Comparison of ENCODE assay signal across 8 cellular contexts in genomic region chr17:42659932-42660274, GRCh38. TPM values are rescaled to one million over a fixed set of nuclear protein-coding genes. Genes with fewer than 3 reads are reported as not detected.
DNase-seq lines count a peak whose midpoint lies in the region; ATAC-seq, FAIRE-seq and TF ChIP-seq lines count a peak whose summit lies in the region.
"Not testable (repeated sequence)": the region's sequence is repeated elsewhere in the genome, so short reads cannot be mapped to it uniquely, and the experiment has no call there.

No MANE protein-coding gene starts in this region.

- H3K9me3 Mint-ChIP-seq in astrocyte (ENCODE audit: unreplicated experiment); immature natural killer cell; neural progenitor cell; stimulated activated naive CD8-positive, alpha-beta T cell treated with anti-CD3 and anti-CD28 coated beads, Interleukin-15, amount 100 ng/mL, for 72 hours: not testable (repeated sequence)

- H3K4me3 ChIP-seq in BE2C (ENCODE audit: low read depth, low read length) (peak overlapping the region; percentile 76), HUES6 (ENCODE audit: low read depth, low read length) (peak overlapping the region; percentile 77), astrocyte (ENCODE audit: insufficient read depth, low read depth, low read length) (peak overlapping the region; percentile 63), neural progenitor cell (peak overlapping the region; percentile 61)

- not testable (repeated sequence) for H4K20me1 ChIP-seq in astrocyte (ENCODE audit: insufficient read depth, low read length); neural progenitor cell (ENCODE audit: low read depth)

- peak overlapping the region; percentile 91 for H3K4me2 ChIP-seq in astrocyte (ENCODE audit: low read length)
- peak overlapping the region; percentile 86 for H3K4me2 ChIP-seq in neural progenitor cell

- peak overlapping the region; percentile 89 for H3K4me3 Mint-ChIP-seq in T-helper 17 cell
- H3K4me3 Mint-ChIP-seq in astrocyte (ENCODE audit: unreplicated experiment) = peak overlapping the region; percentile 86
- H3K4me3 Mint-ChIP-seq in immature natural killer cell = peak overlapping the region; percentile 28 to 92 (median 86)
- H3K4me3 Mint-ChIP-seq in neural progenitor cell = peak overlapping the region; percentile 91
- peak overlapping the region; percentile 93 to 95 for H3K4me3 Mint-ChIP-seq in stimulated activated naive CD8-positive, alpha-beta T cell treated with anti-CD3 and anti-CD28 coated beads, Interleukin-15, amount 100 ng/mL, for 72 hours

- not testable (repeated sequence) for H3K79me2 ChIP-seq in astrocyte (ENCODE audit: insufficient read depth, low read length); neural progenitor cell (ENCODE audit: low read depth)

- FAIRE-seq in astrocyte (lab: Jason Lieb, UNC) = not testable (repeated sequence)

- not testable (repeated sequence) for H3K9me3 ChIP-seq in BE2C; HUES6 (ENCODE audit: control insufficient read depth, insufficient read depth, low read depth, low read length); T-helper 17 cell (ENCODE audit: control insufficient read depth, low read length, poor library complexity, severe bottlenecking); astrocyte (ENCODE audit: insufficient read depth, low read depth, low read length); neural progenitor cell (ENCODE audit: low read depth)

- H3K36me3 Mint-ChIP-seq in T-helper 17 cell (ENCODE audit: low read depth); astrocyte (ENCODE audit: low read depth, unreplicated experiment); immature natural killer cell: not testable (repeated sequence)
- H3K36me3 Mint-ChIP-seq in neural progenitor cell = peaks cover 12% of the 10 kb centered on the region

- not testable (repeated sequence) for H3K4me1 ChIP-seq in BE2C, neural progenitor cell
- H3K4me1 ChIP-seq in HUES6 (ENCODE audit: control insufficient read depth, insufficient read depth, low read length) = peaks cover 13% of the 10 kb centered on the region
- H3K4me1 ChIP-seq in astrocyte (ENCODE audit: insufficient read depth, low read length) = peaks cover 15% of the 10 kb centered on the region

- not testable (repeated sequence) for TF ChIP-seq CTCF in BE2C (IDR thresholded peaks at IDR 0.05; ENCODE audit: low read depth, low read length); astrocyte (IDR thresholded peaks at IDR 0.05; ENCODE audit: insufficient read depth, low read depth, low read length); neural progenitor cell (IDR thresholded peaks at IDR 0.05)

- not testable (repeated sequence) for H3K27ac ChIP-seq in HUES6 (ENCODE audit: low read depth, low read length); astrocyte (ENCODE audit: low read depth, low read length); neural progenitor cell

- not testable (repeated sequence) for H3K27me3 ChIP-seq in BE2C; HUES6 (ENCODE audit: control insufficient read depth, insufficient read depth, low read length); astrocyte (ENCODE audit: insufficient read depth, low read length); neural progenitor cell

- DNase-seq in BE2C; T-helper 17 cell; astrocyte (ENCODE audit: low read depth); immature natural killer cell; neural progenitor cell (ENCODE audit: low spot score); stimulated activated naive CD8-positive, alpha-beta T cell treated with anti-CD3 and anti-CD28 coated beads, Interleukin-15, amount 100 ng/mL, for 72 hours: not testable (repeated sequence)

- H3K9ac ChIP-seq in HUES6 (ENCODE audit: low read length) = peak overlapping the region; percentile 77
- H3K9ac ChIP-seq in astrocyte (ENCODE audit: low read length) = peak overlapping the region; percentile 78
- peak overlapping the region; percentile 15 for H3K9ac ChIP-seq in neural progenitor cell

- H3K4me1 Mint-ChIP-seq in T-helper 17 cell (peaks cover 22% of the 10 kb centered on the region), astrocyte (ENCODE audit: low read depth, unreplicated experiment) (peaks cover 15% of the 10 kb centered on the region), immature natural killer cell (peaks cover 19 to 30% of the 10 kb centered on the region in 2 donors), neural progenitor cell (peaks cover 14% of the 10 kb centered on the region)
- peaks cover 30% of the 10 kb centered on the region for H3K4me1 Mint-ChIP-seq in stimulated activated naive CD8-positive, alpha-beta T cell treated with anti-CD3 and anti-CD28 coated beads, Interleukin-15, amount 100 ng/mL, for 72 hours

- not testable (repeated sequence) for H3F3A ChIP-seq in neural progenitor cell (ENCODE audit: low read depth)

- H3K27me3 Mint-ChIP-seq in T-helper 17 cell = peaks cover 12% of the 10 kb centered on the region
- H3K27me3 Mint-ChIP-seq in astrocyte (ENCODE audit: low read depth, unreplicated experiment); immature natural killer cell (ENCODE audit: low read depth in 3 of 3); neural progenitor cell (ENCODE audit: insufficient read depth, low read depth); stimulated activated naive CD8-positive, alpha-beta T cell treated with anti-CD3 and anti-CD28 coated beads, Interleukin-15, amount 100 ng/mL, for 72 hours: not testable (repeated sequence)

- not testable (repeated sequence) for ATAC-seq in T-helper 17 cell
- peak; percentile 14 for ATAC-seq in esophagus mucosa
- peak; percentile 10 for ATAC-seq in stimulated activated naive CD8-positive, alpha-beta T cell treated with anti-CD3 and anti-CD28 coated beads, Interleukin-15, amount 100 ng/mL, for 72 hours

- H3K27ac Mint-ChIP-seq in T-helper 17 cell; astrocyte (ENCODE audit: unreplicated experiment); immature natural killer cell; neural progenitor cell; stimulated activated naive CD8-positive, alpha-beta T cell treated with anti-CD3 and anti-CD28 coated beads, Interleukin-15, amount 100 ng/mL, for 72 hours: not testable (repeated sequence)

- not testable (repeated sequence) for H2AFZ ChIP-seq in astrocyte (ENCODE audit: low read depth, low read length)
- H2AFZ ChIP-seq in neural progenitor cell (replicated peaks) = peak overlapping the region; percentile 5

- H3K36me3 ChIP-seq in BE2C (peaks cover 17% of the 10 kb centered on the region), HUES6 (ENCODE audit: control insufficient read depth, insufficient read depth, low read length) (peaks cover 34% of the 10 kb centered on the region)
- H3K36me3 ChIP-seq in astrocyte (ENCODE audit: insufficient read depth, low read length); neural progenitor cell: not testable (repeated sequence)

RNA-seq across cellular contexts. Expression of gene TUBG2, which starts 0.8 kb away (rescaled TPM):
- polyA plus RNA-seq in BE2C (2012; ENCODE audit: insufficient read depth, insufficient read length, low read depth) = 74.4 TPM
- total RNA-seq in T-helper 17 cell = 10 to 100 TPM in 1 of 2 donors, 1 to 10 TPM in 1; 8.9 to 11.3 TPM
- 14.4 and 16.6 TPM in 2 replicates for total RNA-seq in astrocyte
- 7.3 TPM for total RNA-seq in esophagus mucosa
- 1 to 10 TPM; 1.3 to 4.0 (median 3.4) TPM for polyA plus RNA-seq in immature natural killer cell
- 12.8 and 19.6 TPM in 2 replicates for total RNA-seq in neural progenitor cell (ENCODE audit: low replicate concordance)

RNA-seq across cellular contexts. Expression of gene PLEKHH3, which starts 16.9 kb away (rescaled TPM):
- polyA plus RNA-seq in BE2C (2012; ENCODE audit: insufficient read depth, insufficient read length, low read depth) = 150 TPM
- total RNA-seq in T-helper 17 cell = under 1 TPM; 0.78 to 0.85 TPM
- 14.1 and 14.5 TPM in 2 replicates for total RNA-seq in astrocyte
- 49.6 TPM for total RNA-seq in esophagus mucosa
- not detected for polyA plus RNA-seq in immature natural killer cell
- total RNA-seq in neural progenitor cell (ENCODE audit: low replicate concordance) = 3.4 and 22.8 TPM in 2 replicates

RNA-seq across cellular contexts. Expression of gene CCR10, which starts 21.7 kb away (rescaled TPM):
- 89.7 TPM for polyA plus RNA-seq in BE2C (2012; ENCODE audit: insufficient read depth, insufficient read length, low read depth)
- total RNA-seq in T-helper 17 cell (1 to 10 TPM; 1.4 to 1.6 TPM), astrocyte (0.65 and 0.84 TPM in 2 replicates), esophagus mucosa (not detected), neural progenitor cell (ENCODE audit: low replicate concordance) (1.6 TPM in 1 of 2 replicates, not detected in the other)
- under 1 TPM in 2 of 3 donors, not detected in 1; 0.17 to 0.26 TPM for polyA plus RNA-seq in immature natural killer cell

RNA-seq across cellular contexts. Expression of gene CNTNAP1, which starts 22.4 kb away (rescaled TPM):
- polyA plus RNA-seq in BE2C (2012; ENCODE audit: insufficient read depth, insufficient read length, low read depth) = 73.9 TPM
- total RNA-seq in T-helper 17 cell (1 to 10 TPM; 3.9 to 6.9 TPM), astrocyte (11.4 and 16.4 TPM in 2 replicates), esophagus mucosa (1.3 TPM), neural progenitor cell (ENCODE audit: low replicate concordance) (15.1 and 29.7 TPM in 2 replicates)
- under 1 TPM in 1 of 3 donors, not detected in 2; 0.73 TPM for polyA plus RNA-seq in immature natural killer cell

RNA-seq across cellular contexts. Expression of gene TUBG1, which starts 50.4 kb away (rescaled TPM):
- polyA plus RNA-seq in BE2C (2012; ENCODE audit: insufficient read depth, insufficient read length, low read depth) = 176 TPM
- total RNA-seq in T-helper 17 cell (1 to 10 TPM; 6.1 to 9.8 TPM), astrocyte (47.2 and 51.0 TPM in 2 replicates), esophagus mucosa (44.4 TPM), neural progenitor cell (ENCODE audit: low replicate concordance) (45.7 and 74.9 TPM in 2 replicates)
- 10 to 100 TPM in 2 of 3 donors, 1 to 10 TPM in 1; 6.0 to 16.9 (median 10.9) TPM for polyA plus RNA-seq in immature natural killer cell

Comparison
In these comparisons a context has a peak if more than half of its experiments do, and no peak if none do; other contexts are left out.
1. H3K9ac ChIP-seq: peak in every context shown above with its lines; median percentile 78 in astrocyte; 77 in HUES6; 15 in neural progenitor cell.